ENCODE assay signal across 2 cellular contexts in the genomic region with DNA sequence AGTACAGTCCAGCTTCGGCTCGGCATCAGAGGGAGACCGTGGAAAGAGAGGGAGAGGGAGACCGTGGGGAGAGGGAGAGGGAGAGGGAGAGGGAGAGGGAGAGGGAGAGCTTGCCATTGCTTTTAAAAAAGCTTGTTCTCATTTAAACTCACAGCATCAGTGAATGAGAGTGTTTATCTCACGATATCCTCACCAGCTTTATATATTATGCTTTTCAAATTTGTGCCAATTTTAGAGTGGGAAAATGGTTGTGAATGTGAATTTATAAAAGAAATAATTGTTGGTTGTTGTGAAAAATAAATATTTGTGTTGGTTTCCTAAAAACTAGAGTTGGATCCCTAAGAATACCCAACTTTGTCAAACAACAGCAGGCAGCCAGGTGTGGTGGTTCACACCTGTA.
DNase-seq lines count a peak whose midpoint lies in the region; ATAC-seq, FAIRE-seq and TF ChIP-seq lines count a peak whose summit lies in the region.
"Not testable (repeated sequence)": the region's sequence is repeated elsewhere in the genome, so short reads cannot be mapped to it uniquely, and the experiment has no call there.

No MANE protein-coding gene starts in this region.

- ATAC-seq in K562, HepG2: not testable (repeated sequence)

- not testable (repeated sequence) for H2AFZ ChIP-seq in K562 (ENCODE audit: low read depth, low read length); HepG2 (ENCODE audit: low read length)

- not testable (repeated sequence) for TF ChIP-seq EP300 in K562 (IDR thresholded peaks at IDR 0.05; ENCODE audit: low read length); HepG2 (IDR thresholded peaks at IDR 0.05; ENCODE audit: low read depth in 2 of 2, low read length in 2 of 2); HepG2 (CRISPR knock-in tag; IDR thresholded peaks at IDR 0.05; ENCODE audit: borderline replicate concordance)

- CTCF ChIA-PET in K562 (lab: Yijun Ruan, JAX; ENCODE audit: low intra/inter-chr PET ratio); HepG2 (lab: Yijun Ruan, JAX; ENCODE audit: low intra/inter-chr PET ratio, low total read pairs): not testable (repeated sequence)

- not testable (repeated sequence) for H3K36me3 ChIP-seq in K562 (ENCODE audit: control insufficient read depth, insufficient read depth, low read length); HepG2 (replicated peaks in 1 of 2; ENCODE audit: control insufficient read depth in 1 of 2, insufficient read depth in 2 of 2, low read length in 2 of 2)

- not testable (repeated sequence) for H3K9ac ChIP-seq in K562 (ENCODE audit: insufficient read depth in 1 of 2, low read depth in 2 of 2, low read length in 2 of 2); HepG2 (ENCODE audit: insufficient read depth, low read depth, low read length)

- in situ Hi-C loops in K562 (cut with MboI); HepG2 (cut with HindIII; ENCODE audit: extremely low pct_ligation_motif_present, low pct_unique_long_range_greater_than_20kb): not testable (repeated sequence)

- not testable (repeated sequence) for H3K27ac ChIP-seq in K562 (ENCODE audit: extremely low read depth, low read depth, low read length); HepG2 (ENCODE audit: extremely low read length, insufficient read depth, low read length)

- not testable (repeated sequence) for TF ChIP-seq CTCF in K562 (IDR thresholded peaks at IDR 0.05 in 2 of 3, conservative IDR thresholded peaks at IDR 0.05 in 1 of 3; ENCODE audit: insufficient read depth in 2 of 3, low read depth in 1 of 3, low read length in 3 of 3); HepG2 (CRISPR knock-in tag; IDR thresholded peaks at IDR 0.05)

- H3K27me3 ChIP-seq in K562 (ENCODE audit: control insufficient read depth in 2 of 2, insufficient read depth in 2 of 2, low read length in 2 of 2) (peaks cover 6 to 38% of the 10 kb centered on the region in 2 experiments; a peak in 3 of 5 replicates), HepG2 (ENCODE audit: control insufficient read depth in 1 of 2, insufficient read depth in 2 of 2, low read length in 2 of 2) (peaks cover 4 to 22% of the 10 kb centered on the region in 2 experiments; a peak in 3 of 5 replicates)

- TF ChIP-seq RAD21 in K562 (CRISPR knock-in tag; conservative IDR thresholded peaks at IDR 0.05 in 1 of 2, IDR thresholded peaks at IDR 0.05 in 1 of 2); HepG2 (CRISPR knock-in tag; IDR thresholded peaks at IDR 0.05): not testable (repeated sequence)

- POLR2A ChIA-PET in K562 (lab: Yijun Ruan, JAX); HepG2 (lab: Yijun Ruan, JAX): not testable (repeated sequence)

- not testable (repeated sequence) for H3K4me1 ChIP-seq in K562 (replicated peaks in 1 of 2; ENCODE audit: control insufficient read depth in 2 of 2, insufficient read depth in 2 of 2, low read length in 2 of 2); HepG2 (ENCODE audit: insufficient read depth, low read length)

- not testable (repeated sequence) for H3K9me1 ChIP-seq in K562 (ENCODE audit: control insufficient read depth, insufficient read depth, low read length)

- WGBS in K562 (ENCODE audit: insufficient coverage, low coverage, missing lambda C conversion rate) = 0% methylated on average over 1 of the region's 5 CpGs
- WGBS in HepG2 (ENCODE audit: low lambda C conversion rate) = 55% methylated on average over 5 of the region's 5 CpGs

- not testable (repeated sequence) for H4K20me1 ChIP-seq in K562 (replicated peaks; ENCODE audit: control insufficient read depth, insufficient read depth, low read length); HepG2 (ENCODE audit: insufficient read depth, low read length)

- not testable (repeated sequence) for H3K4me3 ChIP-seq in K562; HepG2 (replicated peaks in 1 of 3; ENCODE audit: insufficient read depth in 1 of 3, low read depth in 2 of 3, low read length in 3 of 3)

- not testable (repeated sequence) for FAIRE-seq in K562 (lab: Jason Lieb, UNC); HepG2 (lab: Jason Lieb, UNC)

- H3K79me2 ChIP-seq in K562 (ENCODE audit: control insufficient read depth, insufficient read depth, low read length); HepG2 (ENCODE audit: insufficient read depth, low read length): not testable (repeated sequence)

- intact Hi-C loops in K562 (cut with micrococcal nuclease); HepG2 (cut with micrococcal nuclease; ENCODE audit: unreplicated experiment): not testable (repeated sequence)

- H3K9me3 ChIP-seq in K562 (replicated peaks; ENCODE audit: control insufficient read depth, insufficient read depth, low read depth, low read length); HepG2 (ENCODE audit: low read length): not testable (repeated sequence)

- BruUV-seq in K562 (replicated peaks; lab: Mats Ljungman, UMichigan); HepG2 (replicated peaks; lab: Mats Ljungman, UMichigan): not testable (repeated sequence)

- not testable (repeated sequence) for DNase-seq in K562 (ENCODE audit: extremely low read depth in 1 of 4, low spot score in 3 of 4); HepG2 (ENCODE audit: low spot score)

- not testable (repeated sequence) for TF ChIP-seq POLR2A in K562 (conservative IDR thresholded peaks at IDR 0.05); HepG2 (IDR thresholded peaks at IDR 0.05; ENCODE audit: insufficient read depth in 1 of 2, low read depth in 2 of 2, low read length in 2 of 2)

- H3K4me2 ChIP-seq in K562 (ENCODE audit: insufficient read depth, low read length); HepG2 (ENCODE audit: low read depth, low read length): not testable (repeated sequence)

TF ChIP-seq in K562, 482 proteins besides CTCF, POLR2A, EP300 and RAD21:
- TF ChIP-seq PCBP1 (IDR thresholded peaks at IDR 0.05; ENCODE audit: low read depth, low read length, poor library complexity, severe bottlenecking) (peak; percentile 48), RBM25 (IDR thresholded peaks at IDR 0.05; ENCODE audit: low read depth, low read length, severe bottlenecking) (peak; percentile 66)

TF ChIP-seq in HepG2, 621 proteins besides CTCF, POLR2A, EP300 and RAD21:
- TF ChIP-seq HNRNPK (IDR thresholded peaks at IDR 0.05; ENCODE audit: low read depth, low read length, poor library complexity, severe bottlenecking) = peak; percentile 75
